20 cellular contexts compared by ENCODE assay signal in the genomic region with DNA sequence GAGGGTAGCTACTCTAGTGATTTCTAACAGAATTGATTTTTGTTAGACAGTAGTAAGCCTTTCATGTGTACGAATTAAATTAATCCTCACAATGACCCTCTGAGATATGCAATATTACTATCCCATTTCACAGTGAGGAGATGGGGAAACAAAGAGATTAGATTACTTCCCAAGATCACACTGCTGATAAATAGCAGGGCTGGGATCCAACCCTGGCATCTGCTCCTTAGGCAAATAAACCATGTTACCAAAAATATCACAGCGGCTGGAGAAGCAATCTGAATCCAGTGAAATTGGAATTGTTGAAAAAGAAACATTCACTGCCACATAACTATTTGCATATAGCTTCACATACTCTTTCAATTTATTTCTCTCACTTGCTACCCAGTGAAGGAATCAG. TPM values are rescaled to one million over a fixed set of nuclear protein-coding genes. Genes with fewer than 3 reads are reported as not detected.
DNase-seq lines count a peak whose midpoint lies in the region; ATAC-seq and TF ChIP-seq lines count a peak whose summit lies in the region.
"Had no signal": no experiment of that assay in that cellular context is flagged by ENCODE, and none has a peak within 500 bp of the region (broad histone marks: within the 10 kb centered on the region; RNA-seq: fewer than 3 reads in every experiment).

No MANE protein-coding gene starts in this region.

- H3K27ac ChIP-seq in HEK293 (ENCODE audit: extremely low read depth, low read depth, low read length) = no peak overlapping the region
- H3K27ac ChIP-seq: parathyroid adenoma, RWPE1, sigmoid colon had no signal

- ATAC-seq in GM19023 (IDR thresholded peaks at IDR 0.05; ENCODE audit: unreplicated experiment) = no peak
- ATAC-seq: natural killer cell; stimulated activated naive CD8-positive, alpha-beta T cell treated with anti-CD3 and anti-CD28 coated beads, Interleukin-15, amount 100 ng/mL, for 72 hours had no signal

- no peaks in the 10 kb centered on the region for H3K27me3 ChIP-seq in MG63
- H3K27me3 ChIP-seq: sigmoid colon had no signal

- H3K9me3 ChIP-seq in HEK293 (ENCODE audit: control insufficient read depth, insufficient read depth, low read depth, low read length) (no peaks in the 10 kb centered on the region), MG63 (no peaks in the 10 kb centered on the region)
- H3K9me3 ChIP-seq: sigmoid colon had no signal

- no peak for TF ChIP-seq POLR2A in erythroblast (IDR thresholded peaks at IDR 0.05; ENCODE audit: low read length)

- TF ChIP-seq CTCF in AG09319 (IDR thresholded peaks at IDR 0.05; ENCODE audit: low read depth, low read length) = no peak
- TF ChIP-seq CTCF in HEK293 (tag by site-specific recombination; IDR thresholded peaks at IDR 0.05) = no peak

- POLR2A ChIA-PET in HEK293 (lab: Yijun Ruan, JAX) = no interaction called here

- H3K36me3 ChIP-seq in HEK293 (ENCODE audit: control insufficient read depth in 2 of 2, insufficient read depth in 1 of 2, low read length in 2 of 2) (no peaks in the 10 kb centered on the region), MG63 (no peaks in the 10 kb centered on the region)

- H3K4me1 ChIP-seq in HEK293 (ENCODE audit: control insufficient read depth, insufficient read depth, low read length) = no peaks in the 10 kb centered on the region
- H3K4me1 ChIP-seq: parathyroid adenoma had no signal

- CTCF ChIA-PET in HEK293 (lab: Yijun Ruan, JAX) = interaction anchor here (1.5 to 1.6 kb wide), 2 partner anchors 20 to 30 kb away, joined by 5 to 9 read pairs; no protein-coding TSS in a partner anchor

- peak; percentile 61 for DNase-seq in AG09319 (ENCODE audit: extremely low read depth, low read depth)
- DNase-seq in NCI-H2196 treated with DMSO at 0.1 percent for 48 hours (lab: John Stamatoyannopoulos, UW; ENCODE audit: unreplicated experiment) = peak; percentile 49
- DNase-seq in cerebellar cortex (ENCODE audit: low spot score) = peak; percentile 64
- DNase-seq in erythroblast (lab: John Stamatoyannopoulos, UW) = no peak
- DNase-seq in MG63 = no peak
- no peak for DNase-seq in glomerular visceral epithelial cell (ENCODE audit: extremely low spot score)
- DNase-seq: activated CD4-positive, alpha-beta memory T cell treated with anti-CD3 and anti-CD28 coated beads, Interleukin-2, amount 10 ng/mL, durations not matched to agents 7 days and 5 days; activated naive CD4-positive, alpha-beta T cell treated with anti-CD3 and anti-CD28 coated beads, Interleukin-2, amount 10 ng/mL, durations not matched to agents 7 days and 5 days; activated T-cell treated with anti-CD3 and anti-CD28 coated beads, Interleukin-2, amount 50 U/mL, for 1 hour; CD8-positive, alpha-beta memory T cell; mesenchymal stem cell; natural killer cell; NCI-H2107; sigmoid colon; stimulated activated naive CD8-positive, alpha-beta T cell treated with anti-CD3 and anti-CD28 coated beads, Interleukin-15, amount 100 ng/mL, for 72 hours had no signal

- no peak overlapping the region for H3K4me3 ChIP-seq in HEK293 (ENCODE audit: low read depth, low read length)
- no peak overlapping the region for H3K4me3 ChIP-seq in MG63
- H3K4me3 ChIP-seq: sigmoid colon had no signal

TF ChIP-seq in HEK293, 187 proteins besides CTCF, POLR2A, EP300 and RAD21:
- no peak for TF ChIP-seq ZNF600 (tag by site-specific recombination; IDR thresholded peaks at IDR 0.05)
- 0 out of 2 replicates have a peak, but pooled peaks have one; percentile 63 for TF ChIP-seq ZNF660 (tag by site-specific recombination; IDR thresholded peaks at IDR 0.05)
- TF ChIP-seq RBAK (tag by site-specific recombination; IDR thresholded peaks at IDR 0.05) = no peak
- no peak for TF ChIP-seq ZNF426 (tag by site-specific recombination; IDR thresholded peaks at IDR 0.05)
- TF ChIP-seq ZNF341 (tag by site-specific recombination; IDR thresholded peaks at IDR 0.05; ENCODE audit: low read depth) = no peak

RNA-seq across cellular contexts. Expression of a gene that starts 12.8 kb away (rescaled TPM):
- 159 and 168 TPM in 2 replicates for total RNA-seq in MG63 (2014; rRNA removed; shearing (Covaris generic); ENCODE audit: low replicate concordance)
- total RNA-seq: HT1080, natural killer cell had no signal

RNA-seq across cellular contexts. Expression of a gene that starts 57.2 kb away (rescaled TPM):
- 13.1 and 17.7 TPM in 2 replicates for total RNA-seq in MG63 (2014; rRNA removed; shearing (Covaris generic); ENCODE audit: low replicate concordance)

Comparison
In these comparisons a context has a peak if more than half of its experiments do, and no peak if none do; other contexts are left out.
1. DNase-seq: peak in AG09319 (single experiment), NCI-H2196 treated with DMSO at 0.1 percent for 48 hours (single experiment) and cerebellar cortex (single experiment); none in erythroblast (0 of 2), MG63 (single experiment) and glomerular visceral epithelial cell (single experiment).